Comparison of ENCODE assay signal across 14 cellular contexts in genomic region chr2:30255026-30255425, GRCh38. TPM values are rescaled to one million over a fixed set of nuclear protein-coding genes. Genes with fewer than 3 reads are reported as not detected.
DNase-seq lines count a peak whose midpoint lies in the region; ATAC-seq and TF ChIP-seq lines count a peak whose summit lies in the region.
"Had no signal": no experiment of that assay in that cellular context is flagged by ENCODE, and none has a peak within 500 bp of the region (broad histone marks: within the 10 kb centered on the region; RNA-seq: fewer than 3 reads in every experiment).

No MANE protein-coding gene starts in this region.

- TF ChIP-seq CTCF in stomach (IDR thresholded peaks at IDR 0.05) = no peak

- peaks cover 18 to 35% (median 31%) of the 10 kb centered on the region in 4 donors for H3K36me3 ChIP-seq in stomach

- H3K36me3 Mint-ChIP-seq in activated CD4-positive, alpha-beta T cell treated with anti-CD3 and anti-CD28 coated beads, Interleukin-2, amount 10 ng/mL, durations not matched to agents 24 days and 14 days (ENCODE audit: low read depth) = peaks cover 87% of the 10 kb centered on the region
- peaks cover 51% of the 10 kb centered on the region for H3K36me3 Mint-ChIP-seq in T-cell
- H3K36me3 Mint-ChIP-seq in immature natural killer cell = peaks cover 23 to 32% (median 24%) of the 10 kb centered on the region in 3 donors

- TF ChIP-seq POLR2A in stomach (IDR thresholded peaks at IDR 0.05) = no peak

- no peaks in the 10 kb centered on the region for H3K27me3 Mint-ChIP-seq in activated CD4-positive, alpha-beta T cell treated with anti-CD3 and anti-CD28 coated beads, Interleukin-2, amount 10 ng/mL, durations not matched to agents 24 days and 14 days
- H3K27me3 Mint-ChIP-seq in T-cell (no peaks in the 10 kb centered on the region), immature natural killer cell (ENCODE audit: low read depth in 3 of 3) (peaks cover 0 to 10% (median 3%) of the 10 kb centered on the region in 3 donors)

- no peaks in the 10 kb centered on the region for H3K27me3 ChIP-seq in stomach

- H3K27ac Mint-ChIP-seq in activated CD4-positive, alpha-beta T cell treated with anti-CD3 and anti-CD28 coated beads, Interleukin-2, amount 10 ng/mL, durations not matched to agents 24 days and 14 days = peak overlapping the region; percentile 80
- H3K27ac Mint-ChIP-seq in T-cell (peak overlapping the region; percentile 94 to 99), immature natural killer cell (peak overlapping the region; percentile 56 to 91 (median 87))

- H3K9me3 Mint-ChIP-seq in activated CD4-positive, alpha-beta T cell treated with anti-CD3 and anti-CD28 coated beads, Interleukin-2, amount 10 ng/mL, durations not matched to agents 24 days and 14 days = peaks cover 4% of the 10 kb centered on the region
- H3K9me3 Mint-ChIP-seq in T-cell = no peaks in the 10 kb centered on the region
- no peaks in the 10 kb centered on the region for H3K9me3 Mint-ChIP-seq in immature natural killer cell

- no peaks in the 10 kb centered on the region for H3K9me3 ChIP-seq in stomach
- H3K9me3 ChIP-seq: HAP-1 had no signal

- CTCF ChIA-PET in T-cell (lab: Charles Lee) = interaction anchor here in 1 of 2 donors (0.8 to 1.6 kb wide), 4 partner anchors 10 to 167 kb away, joined by 3 to 6 read pairs (median 3); no protein-coding TSS in a partner anchor

- intact Hi-C loops in activated CD4-positive, alpha-beta T cell treated with anti-CD3 and anti-CD28 coated beads, Interleukin-2, amount 10 ng/mL, durations not matched to agents 24 days and 14 days (cut with micrococcal nuclease) = no loop called here
- intact Hi-C loops in stomach (cut with DNase I; ENCODE audit: low total_unique reads) = no loop called here

- ATAC-seq in T-cell (replicated peaks in 1 of 4) = no peak

- peaks cover 77% of the 10 kb centered on the region for H3K4me1 Mint-ChIP-seq in activated CD4-positive, alpha-beta T cell treated with anti-CD3 and anti-CD28 coated beads, Interleukin-2, amount 10 ng/mL, durations not matched to agents 24 days and 14 days
- H3K4me1 Mint-ChIP-seq in T-cell = peaks cover 97 to 98% (median 98%) of the 10 kb centered on the region in 3 donors
- peaks cover 89 to 94% of the 10 kb centered on the region in 2 donors for H3K4me1 Mint-ChIP-seq in immature natural killer cell

- no peak for TF ChIP-seq EP300 in stomach (IDR thresholded peaks at IDR 0.05)

- POLR2A ChIA-PET in T-cell (lab: Charles Lee) = interaction anchor here in 1 of 2 donors (1.2 kb wide), 1 partner anchor 23 kb away, joined by 4 read pairs; no protein-coding TSS in a partner anchor

- no peak for DNase-seq in activated CD4-positive, alpha-beta T cell treated with anti-CD3 and anti-CD28 coated beads, Interleukin-2, amount 10 ng/mL, durations not matched to agents 24 days and 14 days
- DNase-seq in activated CD4-positive, alpha-beta T cell treated with anti-CD3 and anti-CD28 coated beads, Interleukin-2, amount 50 U/mL, for 1 hour = no peak
- no peak for DNase-seq in T-cell
- DNase-seq in immature natural killer cell = no peak
- no peak for DNase-seq in stomach
- DNase-seq in NCI-H69 (lab: John Stamatoyannopoulos, UW) = no peak
- no peak for DNase-seq in effector CD8-positive, alpha-beta T cell (lab: John Stamatoyannopoulos, UW)
- DNase-seq in LoVo (ENCODE audit: low spot score) = no peak
- DNase-seq: activated CD4-positive, CD25-positive, alpha-beta regulatory T cell treated with anti-CD3 and anti-CD28 coated beads, Interleukin-2, amount 50 U/mL, for 72 hours; NK-92 treated with Interleukin-12 subunit alpha and Interleukin-12 subunit beta, amount 100 ng/mL, for 24 hours; stimulated activated CD4-positive, alpha-beta T cell treated with anti-CD3 and anti-CD28 coated beads, Interleukin-4, amount 100 ng/mL, for 1 hour; T-helper 2 cell had no signal

- peak overlapping the region in 3 of 5 donors; percentile 6 to 81 (median 46) for H3K27ac ChIP-seq in stomach

- H3K4me3 Mint-ChIP-seq in activated CD4-positive, alpha-beta T cell treated with anti-CD3 and anti-CD28 coated beads, Interleukin-2, amount 10 ng/mL, durations not matched to agents 24 days and 14 days = no peak overlapping the region
- peak overlapping the region in 1 of 3 donors; percentile 78 for H3K4me3 Mint-ChIP-seq in T-cell
- peak overlapping the region in 4 of 5 donors; percentile 49 to 62 (median 57) for H3K4me3 Mint-ChIP-seq in immature natural killer cell

- 86 to 95% (median 92%) methylated on average over 16 of the region's 16 CpGs for WGBS in stomach, 5 donors

- no peak overlapping the region for H3K4me3 ChIP-seq in stomach
- H3K4me3 ChIP-seq: HAP-1 had no signal

- H3K4me1 ChIP-seq in stomach = peaks cover 21 to 54% (median 35%) of the 10 kb centered on the region in 4 donors

RNA-seq across cellular contexts. Expression of gene LBH, which starts 23.7 kb away (rescaled TPM):
- 176 and 184 TPM in 2 replicates for total RNA-seq in activated CD4-positive, alpha-beta T cell treated with anti-CD3 and anti-CD28 coated beads, Interleukin-2, amount 10 ng/mL, durations not matched to agents 24 days and 14 days
- total RNA-seq in T-cell (100 to 1,000 TPM; 209 to 386 (median 323) TPM), stomach (10 to 100 TPM in 4 of 5 donors, 1 to 10 TPM in 1; 7.1 to 39.8 (median 18.5) TPM)
- polyA plus RNA-seq in immature natural killer cell (100 to 1,000 TPM; 101 to 137 (median 129) TPM), stomach (10 to 100 TPM in 2 of 3 donors, 1 to 10 TPM in 1; 6.6 to 18.5 (median 15.4) TPM)
- total RNA-seq: G401 had no signal
